Comparison of ENCODE assay signal across 8 cellular contexts in the genomic region with DNA sequence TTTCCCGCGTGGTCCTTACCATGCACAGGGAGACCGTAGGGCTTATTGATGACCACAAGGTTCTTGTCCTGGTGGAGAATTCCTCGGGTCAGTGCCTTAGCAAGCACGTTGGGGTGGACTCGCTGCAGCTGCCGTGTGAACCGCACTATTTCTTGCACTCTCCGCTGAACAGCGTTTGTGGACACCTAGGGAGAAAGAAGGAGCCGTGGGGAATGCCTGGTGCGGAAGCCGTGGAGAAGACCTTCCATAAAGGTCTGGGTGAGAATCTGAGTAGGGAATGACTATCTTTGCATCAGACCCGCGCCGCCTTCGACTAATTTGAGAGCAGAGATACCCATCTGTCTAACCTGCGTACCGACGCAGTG. TPM values are rescaled to one million over a fixed set of nuclear protein-coding genes. Genes with fewer than 3 reads are reported as not detected.
DNase-seq lines count a peak whose midpoint lies in the region; ATAC-seq and TF ChIP-seq lines count a peak whose summit lies in the region.

No MANE protein-coding gene starts in this region.

- H3K27me3 ChIP-seq in ACC112 (ENCODE audit: insufficient read depth, low read length) (no peaks in the 10 kb centered on the region), breast epithelium (no peaks in the 10 kb centered on the region), mononuclear cell (ENCODE audit: insufficient read depth, low read length) (no peaks in the 10 kb centered on the region)

- TF ChIP-seq POLR2A in breast epithelium (IDR thresholded peaks at IDR 0.05) = no peak

- no peaks in the 10 kb centered on the region for H3K9me3 ChIP-seq in breast epithelium
- H3K9me3 ChIP-seq in mononuclear cell (ENCODE audit: low read depth, low read length) = no peaks in the 10 kb centered on the region

- DNase-seq in breast epithelium (ENCODE audit: low spot score in 2 of 2) = no peak
- DNase-seq in left lobe of liver (ENCODE audit: low spot score) = no peak
- DNase-seq in activated gamma-delta T cell (lab: John Stamatoyannopoulos, UW) = no peak

- intact Hi-C loops in breast epithelium (cut with DNase I; ENCODE audit: low total_unique reads) = no loop called here

- H3K79me2 ChIP-seq in ACC112 (ENCODE audit: control insufficient read depth, insufficient read depth, low read length, unreplicated experiment) = peaks cover 51% of the 10 kb centered on the region

- ATAC-seq in HG03378 (IDR thresholded peaks at IDR 0.05; ENCODE audit: unreplicated experiment) (peak; percentile 1), GM19328 (IDR thresholded peaks at IDR 0.05; ENCODE audit: unreplicated experiment) (no peak), left lobe of liver (no peak), GM18861 (IDR thresholded peaks at IDR 0.05; ENCODE audit: unreplicated experiment) (no peak)

- peak overlapping the region; percentile 79 for H2AFZ ChIP-seq in ACC112 (ENCODE audit: low read length, unreplicated experiment)

- H3K4me3 ChIP-seq in ACC112 (ENCODE audit: low read depth, low read length) (peak overlapping the region; percentile 89), breast epithelium (peak overlapping the region; percentile 70 to 78 (median 78)), mononuclear cell (ENCODE audit: low read length) (peak overlapping the region; percentile 84)

- TF ChIP-seq CTCF in breast epithelium (IDR thresholded peaks at IDR 0.05) = no peak

- peaks cover 9% of the 10 kb centered on the region for H3K4me1 ChIP-seq in ACC112 (ENCODE audit: control insufficient read depth, insufficient read depth, low read length, unreplicated experiment)
- peaks cover 0 to 6% of the 10 kb centered on the region in 2 donors for H3K4me1 ChIP-seq in breast epithelium
- H3K4me1 ChIP-seq in mononuclear cell (ENCODE audit: insufficient read depth, low read length) = peaks cover 29% of the 10 kb centered on the region

- no peak overlapping the region for H3K27ac ChIP-seq in ACC112 (ENCODE audit: low read depth, low read length)
- peak overlapping the region; percentile 16 to 61 for H3K27ac ChIP-seq in breast epithelium

- H3K36me3 ChIP-seq in ACC112 (ENCODE audit: insufficient read depth, low read length) = no peaks in the 10 kb centered on the region; the same call in 1 of the 2 replicates
- peaks cover 3% of the 10 kb centered on the region for H3K36me3 ChIP-seq in breast epithelium

RNA-seq across cellular contexts. Expression of gene RPUSD4, which starts 0.6 kb away (rescaled TPM):
- total RNA-seq in breast epithelium = 10 to 100 TPM; 21.4 to 29.1 (median 27.5) TPM
- total RNA-seq in mononuclear cell = 20.3 TPM
- 17.0 TPM for total RNA-seq in left lobe of liver

RNA-seq across cellular contexts. Expression of gene FAM118B, which starts 0.7 kb away (rescaled TPM):
- 10 to 100 TPM; 14.4 to 19.0 (median 18.7) TPM for total RNA-seq in breast epithelium
- total RNA-seq in mononuclear cell = 2.8 TPM
- 4.8 TPM for total RNA-seq in left lobe of liver

RNA-seq across cellular contexts. Expression of gene SRPRA, which starts 57.8 kb away (rescaled TPM):
- 10 to 100 TPM; 75.2 to 90.6 (median 84.9) TPM for total RNA-seq in breast epithelium
- total RNA-seq in mononuclear cell = 132 TPM
- total RNA-seq in left lobe of liver = 149 TPM

RNA-seq across cellular contexts. Expression of gene FOXRED1, which starts 58.1 kb away (rescaled TPM):
- total RNA-seq in breast epithelium = 10 to 100 TPM; 13.1 to 23.3 (median 16.6) TPM
- total RNA-seq in mononuclear cell = 6.1 TPM
- total RNA-seq in left lobe of liver = 46.0 TPM
